In genomic region chr12:104108755-104109445, GRCh38 we compare ENCODE assay signal across 8 cellular contexts. TPM values are rescaled to one million over a fixed set of nuclear protein-coding genes. Genes with fewer than 3 reads are reported as not detected.
DNase-seq lines count a peak whose midpoint lies in the region; ATAC-seq and TF ChIP-seq lines count a peak whose summit lies in the region.

No MANE protein-coding gene starts in this region.

- H3K4me1 ChIP-seq in adipocyte (ENCODE audit: control insufficient read depth, insufficient read depth, low read length) (peaks cover 14% of the 10 kb centered on the region), heart left ventricle (peaks cover 0 to 19% (median 8%) of the 10 kb centered on the region in 12 donors), aorta (ENCODE audit: control insufficient read depth in 1 of 2, insufficient read depth in 2 of 2, low read length in 2 of 2) (no peaks in the 10 kb centered on the region)

- WGBS in heart left ventricle, 4 donors, result 50 to 54% (median 53%) methylated on average over 6 of the region's 6 CpGs
- 37 to 44% methylated on average over 6 of the region's 6 CpGs for WGBS in aorta, 2 donors

- DNase-seq in CD14-positive monocyte (ENCODE audit: low spot score) (peak; percentile 72), NCI-H146 treated with DMSO at 0.1 percent for 48 hours (lab: John Stamatoyannopoulos, UW; ENCODE audit: unreplicated experiment) (peak; percentile 58), adipocyte (ENCODE audit: low read depth) (peak; percentile 94), heart left ventricle (peak; percentile 63 to 76 (median 73)), pulmonary artery endothelial cell (ENCODE audit: low read depth, low spot score) (peak; percentile 66), aorta (peak; percentile 89 to 92)

- H3K9me3 ChIP-seq in adipocyte (ENCODE audit: control insufficient read depth, low read length) (no peaks in the 10 kb centered on the region), heart left ventricle (no peaks in the 10 kb centered on the region), aorta (ENCODE audit: control insufficient read depth, low read length) (no peaks in the 10 kb centered on the region)

- H3K27me3 Mint-ChIP-seq in CD14-positive monocyte (ENCODE audit: low read depth in 3 of 3), result no peaks in the 10 kb centered on the region
- H3K27me3 Mint-ChIP-seq in T-helper 1 cell treated with Interleukin-12 subunit alpha and Interleukin-12 subunit beta and Interleukin-4 antibody, amounts not matched to agents 30 μg/mL and 1 μg/mL, for 36 hours (ENCODE audit: low read depth), result no peaks in the 10 kb centered on the region

- TF ChIP-seq CTCF in CD14-positive monocyte (IDR thresholded peaks at IDR 0.05) (peak; percentile 93), heart left ventricle (IDR thresholded peaks at IDR 0.05) (peak; percentile 73 to 91 (median 86))

- H3K27ac ChIP-seq in heart left ventricle, result no peak overlapping the region
- H3K27ac ChIP-seq in aorta (ENCODE audit: low read depth in 1 of 2, low read length in 2 of 2), result no peak overlapping the region

- no peak overlapping the region for H3K4me3 ChIP-seq in adipocyte (ENCODE audit: low read length)
- no peak overlapping the region for H3K4me3 ChIP-seq in heart left ventricle
- H3K4me3 ChIP-seq in aorta (ENCODE audit: low read length in 2 of 2), result no peak overlapping the region

- peaks cover 12 to 26% of the 10 kb centered on the region in 2 donors for H3K36me3 Mint-ChIP-seq in CD14-positive monocyte
- peaks cover 2% of the 10 kb centered on the region for H3K36me3 Mint-ChIP-seq in T-helper 1 cell treated with Interleukin-12 subunit alpha and Interleukin-12 subunit beta and Interleukin-4 antibody, amounts not matched to agents 30 μg/mL and 1 μg/mL, for 36 hours (ENCODE audit: low read depth)

- no peak for TF ChIP-seq POLR2A in heart left ventricle (IDR thresholded peaks at IDR 0.05)

- H3K27me3 ChIP-seq in adipocyte (replicated peaks; ENCODE audit: control insufficient read depth, insufficient read depth, low read length) (no peaks in the 10 kb centered on the region), heart left ventricle (no peaks in the 10 kb centered on the region), aorta (ENCODE audit: control insufficient read depth in 1 of 2, insufficient read depth in 2 of 2, low read length in 1 of 2) (no peaks in the 10 kb centered on the region)

- ATAC-seq in GM21528 (IDR thresholded peaks at IDR 0.05; ENCODE audit: low FRiP score, unreplicated experiment), result peak; percentile 57
- ATAC-seq in heart left ventricle, result peak; percentile 32 to 89 (median 76)
- peak; percentile 86 for ATAC-seq in aorta (ENCODE audit: low FRiP score)

- no peak overlapping the region for H3K4me3 Mint-ChIP-seq in CD14-positive monocyte
- no peak overlapping the region for H3K4me3 Mint-ChIP-seq in T-helper 1 cell treated with Interleukin-12 subunit alpha and Interleukin-12 subunit beta and Interleukin-4 antibody, amounts not matched to agents 30 μg/mL and 1 μg/mL, for 36 hours

- H3K36me3 ChIP-seq in adipocyte (ENCODE audit: control insufficient read depth, insufficient read depth, low read length, severe bottlenecking), result peaks cover 7% of the 10 kb centered on the region
- peaks cover 0 to 47% (median 18%) of the 10 kb centered on the region in 9 donors for H3K36me3 ChIP-seq in heart left ventricle
- H3K36me3 ChIP-seq in aorta (ENCODE audit: control insufficient read depth in 1 of 2, insufficient read depth in 2 of 2, low read length in 1 of 2), result peaks cover 0 to 4% of the 10 kb centered on the region in 2 donors

- intact Hi-C loops in CD14-positive monocyte (cut with micrococcal nuclease) (loop anchor here in 1 of 2 donors (5.0 to 10.0 kb wide), 2 partner anchors 47 to 224 kb away; partner anchors contain the start of gene HCFC2), heart left ventricle (cut with DNase I) (loop anchor here in 8 of 10 donors (2.0 to 10.0 kb wide), 11 partner anchors 42 to 234 kb away; partner anchors contain the start of genes HCFC2 (in 1 of the 8) and TDG (in 1 of the 8)), aorta (cut with DNase I) (loop anchor here (2.0 to 10.0 kb wide), 4 partner anchors 52 to 232 kb away; a partner anchor contains a TSS)

- H3K27ac Mint-ChIP-seq in CD14-positive monocyte, result no peak overlapping the region
- H3K27ac Mint-ChIP-seq in T-helper 1 cell treated with Interleukin-12 subunit alpha and Interleukin-12 subunit beta and Interleukin-4 antibody, amounts not matched to agents 30 μg/mL and 1 μg/mL, for 36 hours, result peak overlapping the region; percentile 21

- H3K4me1 Mint-ChIP-seq in CD14-positive monocyte, result peaks cover 10% of the 10 kb centered on the region
- peaks cover 8% of the 10 kb centered on the region for H3K4me1 Mint-ChIP-seq in T-helper 1 cell treated with Interleukin-12 subunit alpha and Interleukin-12 subunit beta and Interleukin-4 antibody, amounts not matched to agents 30 μg/mL and 1 μg/mL, for 36 hours (ENCODE audit: low read depth)

- H3K9ac ChIP-seq in adipocyte (ENCODE audit: low read length), result no peak overlapping the region

- H3K9me3 Mint-ChIP-seq in CD14-positive monocyte, result peaks cover 0 to 4% (median 0%) of the 10 kb centered on the region in 7 donors
- no peaks in the 10 kb centered on the region for H3K9me3 Mint-ChIP-seq in T-helper 1 cell treated with Interleukin-12 subunit alpha and Interleukin-12 subunit beta and Interleukin-4 antibody, amounts not matched to agents 30 μg/mL and 1 μg/mL, for 36 hours

RNA-seq across cellular contexts. Expression of gene NFYB, which starts 29.1 kb away (rescaled TPM):
- polyA plus RNA-seq in CD14-positive monocyte (10 to 100 TPM; 11.6 to 14.6 TPM), heart left ventricle (10 to 100 TPM; 21.6 to 31.3 TPM), aorta (100 to 1,000 TPM in 1 of 2 donors, 10 to 100 TPM in 1; 67.6 to 121 TPM)
- total RNA-seq in heart left ventricle (10 to 100 TPM; 20.3 to 58.7 (median 23.8) TPM), pulmonary artery endothelial cell (17.6 and 24.7 TPM in 2 replicates), aorta (10 to 100 TPM; 44.1 to 59.2 TPM)

RNA-seq across cellular contexts. Expression of gene HCFC2, which starts 44.6 kb away (rescaled TPM):
- polyA plus RNA-seq in CD14-positive monocyte (1 to 10 TPM; 3.3 to 4.3 TPM), heart left ventricle (1 to 10 TPM; 4.8 to 8.6 TPM), aorta (10 to 100 TPM in 1 of 2 donors, 1 to 10 TPM in 1; 9.1 to 13.3 TPM)
- total RNA-seq in heart left ventricle (10 to 100 TPM in 4 of 9 donors, 1 to 10 TPM in 5; 7.1 to 14.0 (median 9.3) TPM), pulmonary artery endothelial cell (13.5 and 30.4 TPM in 2 replicates), aorta (10 to 100 TPM; 27.0 to 32.3 TPM)

RNA-seq across cellular contexts. Expression of gene GLT8D2, which starts 58.9 kb away (rescaled TPM):
- polyA plus RNA-seq in CD14-positive monocyte, result not detected
- total RNA-seq in heart left ventricle, result 10 to 100 TPM in 1 of 9 donors, 1 to 10 TPM in 8; 2.6 to 18.7 (median 6.9) TPM
- 1 to 10 TPM; 3.0 to 4.9 TPM for polyA plus RNA-seq in heart left ventricle
- 3.4 and 6.0 TPM in 2 replicates for total RNA-seq in pulmonary artery endothelial cell
- total RNA-seq in aorta, result 10 to 100 TPM; 28.2 to 64.4 TPM
- polyA plus RNA-seq in aorta, result 100 to 1,000 TPM in 1 of 2 donors, 10 to 100 TPM in 1; 30.7 to 114 TPM
